Comparison of ENCODE assay signal across 14 cellular contexts in genomic region chr1:12356004-12356890, GRCh38.
DNase-seq lines count a peak whose midpoint lies in the region; ATAC-seq, FAIRE-seq and TF ChIP-seq lines count a peak whose summit lies in the region.
"Had no signal": no experiment of that assay in that cellular context is flagged by ENCODE, and none has a peak within 500 bp of the region (broad histone marks: within the 10 kb centered on the region; RNA-seq: fewer than 3 reads in every experiment).

No MANE protein-coding gene starts in this region.

- H3K9ac ChIP-seq in H9 (ENCODE audit: extremely low read depth, insufficient read length, low read length), result no peak overlapping the region

- H3K27me3 Mint-ChIP-seq in H9 (ENCODE audit: low read depth), result no peaks in the 10 kb centered on the region
- H3K27me3 Mint-ChIP-seq: central memory CD8-positive, alpha-beta T cell had no signal

- WGBS in H9 (ENCODE audit: extremely low coverage, insufficient read length, low lambda C conversion rate), result no CpG with 5 or more reads among the region's 8 CpGs
- whole genome bisulfite sequencing in sigmoid colon, 2 donors, result 80 to 83% methylated on average over 8 of the region's 8 CpGs
- WGBS in suprapubic skin, result 75% methylated on average over 8 of the region's 8 CpGs

- no peak overlapping the region for H2BK15ac ChIP-seq in H9 (ENCODE audit: low read depth, low read length)

- no peaks in the 10 kb centered on the region for H3K9me3 ChIP-seq in H9 (ENCODE audit: control insufficient read depth, low read depth, low read length)
- H3K9me3 ChIP-seq in left ventricle myocardium inferior (replicated peaks), result no peaks in the 10 kb centered on the region
- no peaks in the 10 kb centered on the region for H3K9me3 ChIP-seq in sigmoid colon
- H3K9me3 ChIP-seq in suprapubic skin, result no peaks in the 10 kb centered on the region

- no peak for DNase-seq in H9
- DNase-seq in left ventricle myocardium inferior, result no peak
- no peak for DNase-seq in sigmoid colon
- DNase-seq in NCI-H1417 (lab: John Stamatoyannopoulos, UW), result no peak
- DNase-seq in inferior parietal cortex (ENCODE audit: extremely low spot score), result no peak
- no peak for DNase-seq in suprapubic skin (ENCODE audit: low spot score in 2 of 2)
- no peak for DNase-seq in H54 (ENCODE audit: insufficient read length, low spot score)
- DNase-seq: activated T-cell treated with anti-CD3 and anti-CD28 coated beads, Interleukin-2, amount 50 U/mL, for 1 hour; C1 segment of cervical spinal cord; kidney; NCI-H82 had no signal

- no peak overlapping the region for H3K56ac ChIP-seq in H9 (ENCODE audit: insufficient read length, low read depth, low read length)

- no peak overlapping the region for H3K14ac ChIP-seq in H9 (ENCODE audit: insufficient read depth, low read length)

- no peaks in the 10 kb centered on the region for H3K9me3 Mint-ChIP-seq in H9
- H3K9me3 Mint-ChIP-seq: central memory CD8-positive, alpha-beta T cell had no signal

- no peak overlapping the region for H3K4me3 Mint-ChIP-seq in H9
- H3K4me3 Mint-ChIP-seq: central memory CD8-positive, alpha-beta T cell had no signal

- no peaks in the 10 kb centered on the region for H4K20me1 ChIP-seq in H9 (ENCODE audit: control insufficient read depth, insufficient read depth, insufficient read length)

- H3K79me1 ChIP-seq in H9 (ENCODE audit: insufficient read depth, low read depth, low read length, poor library complexity, severe bottlenecking), result no peaks in the 10 kb centered on the region

- H4K8ac ChIP-seq in H9 (replicated peaks; ENCODE audit: insufficient read length, low read depth, low read length), result no peak overlapping the region

- H3K4me3 ChIP-seq in left ventricle myocardium inferior (no peak overlapping the region), sigmoid colon (no peak overlapping the region), suprapubic skin (no peak overlapping the region)

- H3T11ph ChIP-seq in H9 (ENCODE audit: low read length), result no peak overlapping the region

- H3K23me2 ChIP-seq in H9 (ENCODE audit: insufficient read length, low read depth, low read length, poor library complexity, severe bottlenecking), result no peaks in the 10 kb centered on the region

- H3K27ac Mint-ChIP-seq in H9, result peak overlapping the region in 2 of 3 experiments; percentile 26 to 37; a peak in 2 of 7 replicates

- H3K4me1 ChIP-seq in H9 (ENCODE audit: insufficient read depth, low read length), result no peaks in the 10 kb centered on the region; the same call in 1 of the 2 replicates
- peaks cover 43% of the 10 kb centered on the region for H3K4me1 ChIP-seq in left ventricle myocardium inferior
- H3K4me1 ChIP-seq in sigmoid colon, result peaks cover 0 to 18% (median 18%) of the 10 kb centered on the region in 4 donors
- peaks cover 18% of the 10 kb centered on the region for H3K4me1 ChIP-seq in suprapubic skin

- H3K79me2 ChIP-seq in H9 (ENCODE audit: insufficient read depth, low read length), result no peaks in the 10 kb centered on the region

- TF ChIP-seq POLR2A in sigmoid colon (IDR thresholded peaks at IDR 0.05) (no peak), suprapubic skin (IDR thresholded peaks at IDR 0.05) (no peak), H54 (IDR thresholded peaks at IDR 0.05; ENCODE audit: low read depth, low read length) (no peak)

- no peak overlapping the region for H3K4ac ChIP-seq in H9 (ENCODE audit: low read depth, low read length)

- no peaks in the 10 kb centered on the region for H3K27me3 ChIP-seq in H9 (ENCODE audit: insufficient read depth, low read length)
- no peaks in the 10 kb centered on the region for H3K27me3 ChIP-seq in left ventricle myocardium inferior (ENCODE audit: low read depth)
- no peaks in the 10 kb centered on the region for H3K27me3 ChIP-seq in sigmoid colon
- no peaks in the 10 kb centered on the region for H3K27me3 ChIP-seq in suprapubic skin

- H2AFZ ChIP-seq in H9 (ENCODE audit: low read length), result no peak overlapping the region

- H2BK12ac ChIP-seq in H9 (ENCODE audit: insufficient read length, low read depth, low read length), result no peak overlapping the region

- H3K4me1 Mint-ChIP-seq in H9, result peaks cover 17 to 18% of the 10 kb centered on the region in 2 experiments
- H3K4me1 Mint-ChIP-seq: central memory CD8-positive, alpha-beta T cell had no signal

- peak; percentile 83 for ATAC-seq in SK-N-SH treated with all-trans-retinoic acid at 6 μM for 48 hours
- ATAC-seq: activated CD4-positive, CD25-positive, alpha-beta regulatory T cell treated with anti-CD3 and anti-CD28 coated beads, Interleukin-2, amount 50 U/mL, for 24 hours had no signal

- peaks cover 5 to 18% (median 5%) of the 10 kb centered on the region in 3 experiments; a peak in 4 of 7 replicates for H3K36me3 Mint-ChIP-seq in H9 (ENCODE audit: insufficient read depth in 1 of 3, low read depth in 3 of 3)

- H3K4me2 ChIP-seq in H9 (ENCODE audit: insufficient read depth, insufficient read length, low read length), result no peak overlapping the region

- TF ChIP-seq EP300 in sigmoid colon (IDR thresholded peaks at IDR 0.05), result no peak
- no peak for TF ChIP-seq EP300 in suprapubic skin (IDR thresholded peaks at IDR 0.05)

- no peak overlapping the region for H2AK5ac ChIP-seq in H9 (ENCODE audit: insufficient read length, low read length)

- no peak overlapping the region for H3K27ac ChIP-seq in H9 (ENCODE audit: insufficient read length, low read depth, low read length)
- H3K27ac ChIP-seq in left ventricle myocardium inferior (replicated peaks), result peak overlapping the region; percentile 46
- H3K27ac ChIP-seq in sigmoid colon, result peak overlapping the region; percentile 43 to 67 (median 54)
- H3K27ac ChIP-seq in suprapubic skin, result no peak overlapping the region

- no peak overlapping the region for H3K18ac ChIP-seq in H9 (ENCODE audit: insufficient read length, low read depth, low read length)

- no peak overlapping the region for H4K5ac ChIP-seq in H9 (ENCODE audit: insufficient read length, low read depth, low read length)

- no peak overlapping the region for H2BK20ac ChIP-seq in H9 (ENCODE audit: low read depth, low read length, poor library complexity, severe bottlenecking)

- TF ChIP-seq CTCF in H9 (conservative IDR thresholded peaks at IDR 0.05), result no peak
- no peak for TF ChIP-seq CTCF in left ventricle myocardium inferior (IDR thresholded peaks at IDR 0.05; ENCODE audit: borderline replicate concordance)
- no peak for TF ChIP-seq CTCF in sigmoid colon (IDR thresholded peaks at IDR 0.05)
- TF ChIP-seq CTCF in suprapubic skin (IDR thresholded peaks at IDR 0.05), result no peak

- H2BK120ac ChIP-seq in H9 (ENCODE audit: low read depth, low read length, poor library complexity, severe bottlenecking), result no peak overlapping the region

- H3K36me3 ChIP-seq in left ventricle myocardium inferior (peaks cover 92% of the 10 kb centered on the region), sigmoid colon (peaks cover 10 to 65% (median 17%) of the 10 kb centered on the region in 4 donors), suprapubic skin (peaks cover 73% of the 10 kb centered on the region)

- no peak overlapping the region for H2BK5ac ChIP-seq in H9 (ENCODE audit: insufficient read length, low read length)

- intact Hi-C loops in left ventricle myocardium inferior (cut with micrococcal nuclease) (no loop called here), sigmoid colon (cut with DNase I) (no loop called here)

- no peak overlapping the region for H3K23ac ChIP-seq in H9 (ENCODE audit: insufficient read length, low read depth, low read length)

- no peak overlapping the region for H4K91ac ChIP-seq in H9 (ENCODE audit: insufficient read length, low read depth, low read length)

- FAIRE-seq in H54 (lab: Jason Lieb, UNC), result no peak
- FAIRE-seq: kidney had no signal

TF ChIP-seq in SK-N-SH treated with all-trans-retinoic acid at 6 μM for 48 hours, 23 proteins besides CTCF, POLR2A, EP300 and RAD21:
- 0 out of 2 replicates have a peak, but pooled peaks have one; percentile 32 for TF ChIP-seq ISL1 (CRISPR knock-in tag; IDR thresholded peaks at IDR 0.05)
- no peak for TF ChIP-seq PPARA (CRISPR knock-in tag; IDR thresholded peaks at IDR 0.05; ENCODE audit: borderline replicate concordance)
- no peak for TF ChIP-seq CSDC2 (CRISPR knock-in tag; IDR thresholded peaks at IDR 0.05)
- no peak for TF ChIP-seq CSRNP3 (CRISPR knock-in tag; IDR thresholded peaks at IDR 0.05)
- TF ChIP-seq TOX (CRISPR knock-in tag; IDR thresholded peaks at IDR 0.05; ENCODE audit: borderline replicate concordance), result peak; percentile 48; the same call in 1 of the 2 replicates
- no peak for TF ChIP-seq CREB5 (CRISPR knock-in tag; IDR thresholded peaks at IDR 0.05; ENCODE audit: low read depth)

Comparison
In these comparisons a context has a peak if more than half of its experiments do, and no peak if none do; other contexts are left out.
1. H3K27ac ChIP-seq: peak in left ventricle myocardium inferior (single experiment) and sigmoid colon (4 of 4); none in H9 (single experiment) and suprapubic skin (single experiment).